31 cellular contexts compared by ENCODE assay signal in the genomic region with DNA sequence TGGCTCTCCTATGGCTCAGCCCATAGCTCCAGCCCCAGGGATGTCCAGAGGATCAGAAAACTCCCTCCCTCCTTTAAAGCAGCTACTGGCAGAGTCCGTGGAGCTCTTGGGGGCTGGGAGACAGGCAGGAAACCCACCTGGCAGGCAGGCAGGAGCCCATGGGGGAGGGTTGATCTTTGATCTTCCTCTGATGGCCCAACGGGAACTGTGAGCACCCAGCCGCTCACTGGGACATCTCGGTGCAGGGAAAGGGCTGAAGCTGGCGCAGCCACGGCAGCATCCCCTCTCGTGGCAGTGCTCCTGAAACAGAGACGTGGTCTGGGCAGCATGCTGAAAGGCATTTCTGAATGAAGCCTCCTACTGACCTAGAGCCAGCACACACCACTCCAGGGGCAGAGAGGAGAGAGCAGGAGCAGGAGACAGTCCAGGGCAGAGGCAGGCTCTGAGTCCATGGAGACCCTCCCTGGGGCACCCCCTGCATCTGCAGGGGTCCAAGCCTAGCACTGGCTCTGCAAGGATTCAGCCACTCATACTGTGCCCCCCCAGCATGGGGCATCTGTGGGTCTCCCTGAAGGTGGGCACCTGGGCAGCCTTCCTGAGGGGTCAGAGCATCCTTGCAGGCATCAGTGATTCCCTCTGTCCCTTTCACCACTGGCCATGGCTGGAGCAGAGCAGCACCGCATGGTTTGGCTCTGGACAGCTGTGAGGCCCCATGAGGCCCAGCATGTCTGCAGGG.
"Had no signal": no experiment of that assay in that cellular context is flagged by ENCODE, and none has a peak within 500 bp of the region (broad histone marks: within the 10 kb centered on the region; RNA-seq: fewer than 3 reads in every experiment).

No MANE protein-coding gene starts in this region.

- H3K9me3 Mint-ChIP-seq: activated CD4-positive, alpha-beta memory T cell treated with anti-CD3 and anti-CD28 coated beads for 36 hours; activated CD4-positive, alpha-beta T cell treated with anti-CD3 and anti-CD28 coated beads, Interleukin-2, amount 10 ng/mL, durations not matched to agents 24 days and 14 days; activated T-cell treated with anti-CD3 and anti-CD28 coated beads, Interleukin-2, amount 50 U/mL, for 4 hours; activated T-helper 17 cell treated with anti-CD3 and anti-CD28 coated beads, Interleukin-2, amount 50 U/mL, for 72 hours; endodermal cell; nephron; stimulated activated effector memory CD8-positive, alpha-beta T cell treated with anti-CD3 and anti-CD28 coated beads, Interleukin-12 subunit alpha, Interleukin-12 subunit beta, amount 100 ng/mL, for 72 hours; stimulated activated naive CD8-positive, alpha-beta T cell treated with anti-CD3 and anti-CD28 coated beads, Interleukin-15, Interleukin-2, amounts not matched to agents 100 ng/mL and 50 ng/mL, for 24 hours; type B pancreatic cell had no signal

- H3K36me3 ChIP-seq: left lung, ovary, thoracic aorta, vagina had no signal

- DNase-seq: activated CD4-positive, alpha-beta memory T cell treated with anti-CD3 and anti-CD28 coated beads for 36 hours; activated CD4-positive, alpha-beta T cell treated with anti-CD3 and anti-CD28 coated beads, Interleukin-2, amount 10 ng/mL, durations not matched to agents 24 days and 14 days; activated CD4-positive, CD25-positive, alpha-beta regulatory T cell treated with anti-CD3 and anti-CD28 coated beads, Interleukin-2, amount 50 U/mL, for 72 hours; activated CD8-positive, alpha-beta memory T cell treated with anti-CD3 and anti-CD28 coated beads, Interleukin-2, amount 50 U/mL, for 48 hours; activated gamma-delta T cell treated with Interleukin-2 at 50 U/mL for 16 hours; activated naive CD4-positive, alpha-beta T cell treated with anti-CD3 and anti-CD28 coated beads, Interleukin-2, amount 50 U/mL, for 16 hours; activated T-cell treated with anti-CD3 and anti-CD28 coated beads, Interleukin-2, amount 50 U/mL, for 4 hours; amniotic stem cell; caudate nucleus; foreskin fibroblast; head of caudate nucleus; hypothalamus; kidney glomerular epithelial cell; mammary epithelial cell; ovary; stimulated activated CD4-positive, alpha-beta T cell treated with anti-CD3 and anti-CD28 coated beads, Interleukin-4, amount 100 ng/mL, for 24 hours; T-helper 17 cell; T1000 had no signal

- H3K27me3 Mint-ChIP-seq: activated CD4-positive, alpha-beta memory T cell treated with anti-CD3 and anti-CD28 coated beads for 36 hours; activated CD4-positive, alpha-beta T cell treated with anti-CD3 and anti-CD28 coated beads, Interleukin-2, amount 10 ng/mL, durations not matched to agents 24 days and 14 days; activated T-helper 17 cell treated with anti-CD3 and anti-CD28 coated beads, Interleukin-2, amount 50 U/mL, for 72 hours; stimulated activated naive CD8-positive, alpha-beta T cell treated with anti-CD3 and anti-CD28 coated beads, Interleukin-15, Interleukin-2, amounts not matched to agents 100 ng/mL and 50 ng/mL, for 24 hours; T-helper 17 cell had no signal

- H3K4me3 ChIP-seq: left lung, ovary, skin epidermis, thoracic aorta, vagina had no signal

- H3K4me3 Mint-ChIP-seq: activated CD4-positive, alpha-beta memory T cell treated with anti-CD3 and anti-CD28 coated beads for 36 hours; activated CD4-positive, alpha-beta T cell treated with anti-CD3 and anti-CD28 coated beads, Interleukin-2, amount 10 ng/mL, durations not matched to agents 24 days and 14 days; activated T-cell treated with anti-CD3 and anti-CD28 coated beads, Interleukin-2, amount 50 U/mL, for 4 hours; activated T-helper 17 cell treated with anti-CD3 and anti-CD28 coated beads, Interleukin-2, amount 50 U/mL, for 72 hours; endodermal cell; stimulated activated effector memory CD8-positive, alpha-beta T cell treated with anti-CD3 and anti-CD28 coated beads, Interleukin-12 subunit alpha, Interleukin-12 subunit beta, amount 100 ng/mL, for 72 hours; stimulated activated naive CD8-positive, alpha-beta T cell treated with anti-CD3 and anti-CD28 coated beads, Interleukin-15, Interleukin-2, amounts not matched to agents 100 ng/mL and 50 ng/mL, for 24 hours; T-helper 17 cell; type B pancreatic cell had no signal

- ATAC-seq: activated T-cell treated with anti-CD3 and anti-CD28 coated beads, Interleukin-2, amount 50 U/mL, for 4 hours; activated T-helper 17 cell treated with anti-CD3 and anti-CD28 coated beads, Interleukin-2, amount 50 U/mL, for 72 hours; esophagus mucosa; left lung; sciatic nerve; stimulated activated effector memory CD8-positive, alpha-beta T cell treated with anti-CD3 and anti-CD28 coated beads, Interleukin-12 subunit alpha, Interleukin-12 subunit beta, amount 100 ng/mL, for 72 hours; T-helper 17 cell had no signal

- H3K27ac Mint-ChIP-seq: activated CD4-positive, alpha-beta memory T cell treated with anti-CD3 and anti-CD28 coated beads for 36 hours; activated CD4-positive, alpha-beta T cell treated with anti-CD3 and anti-CD28 coated beads, Interleukin-2, amount 10 ng/mL, durations not matched to agents 24 days and 14 days; activated T-helper 17 cell treated with anti-CD3 and anti-CD28 coated beads, Interleukin-2, amount 50 U/mL, for 72 hours; endodermal cell; nephron; progenitor cell of endocrine pancreas; stimulated activated effector memory CD8-positive, alpha-beta T cell treated with anti-CD3 and anti-CD28 coated beads, Interleukin-12 subunit alpha, Interleukin-12 subunit beta, amount 100 ng/mL, for 72 hours; stimulated activated naive CD8-positive, alpha-beta T cell treated with anti-CD3 and anti-CD28 coated beads, Interleukin-15, Interleukin-2, amounts not matched to agents 100 ng/mL and 50 ng/mL, for 24 hours; T-helper 17 cell; type B pancreatic cell had no signal

- H3K9me3 ChIP-seq: left lung, ovary, thoracic aorta, vagina had no signal

- H3K36me3 Mint-ChIP-seq: activated CD4-positive, alpha-beta memory T cell treated with anti-CD3 and anti-CD28 coated beads for 36 hours; stimulated activated effector memory CD8-positive, alpha-beta T cell treated with anti-CD3 and anti-CD28 coated beads, Interleukin-12 subunit alpha, Interleukin-12 subunit beta, amount 100 ng/mL, for 72 hours had no signal

- H3K27ac ChIP-seq: left lung, ovary, skin epidermis, thoracic aorta, vagina had no signal
